Comparison of ENCODE assay signal across 6 cellular contexts in the genomic region with DNA sequence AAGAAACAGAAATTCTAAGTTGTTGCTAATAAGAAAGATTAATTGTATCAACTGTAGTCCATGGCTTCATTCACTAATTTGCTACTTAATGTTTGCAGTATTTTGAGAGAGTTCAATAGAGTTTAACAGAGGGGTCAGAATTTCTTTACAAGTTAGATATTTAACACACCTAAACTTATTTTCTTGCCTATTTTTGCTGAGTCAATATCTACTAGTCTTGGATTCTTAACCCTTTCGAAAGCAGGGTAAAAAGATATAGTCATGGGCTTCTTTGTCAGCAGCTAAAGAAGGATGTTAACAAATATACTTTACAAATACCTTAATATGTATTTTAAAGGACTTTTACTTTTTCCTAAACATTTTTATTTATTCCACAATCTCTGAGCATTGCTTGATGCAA.
"Had no signal": no experiment of that assay in that cellular context is flagged by ENCODE, and none has a peak within 500 bp of the region (broad histone marks: within the 10 kb centered on the region; RNA-seq: fewer than 3 reads in every experiment).

No MANE protein-coding gene starts in this region.

- H3K4me3 ChIP-seq: GM23338 had no signal

- FAIRE-seq: H1, H54 had no signal

- H3K4me2 ChIP-seq: GM23338 had no signal

- ATAC-seq: GM23338 had no signal

- DNase-seq: H9, HCEC 1CT, KG1 had no signal
